9 cellular contexts compared by ENCODE assay signal in the genomic region with DNA sequence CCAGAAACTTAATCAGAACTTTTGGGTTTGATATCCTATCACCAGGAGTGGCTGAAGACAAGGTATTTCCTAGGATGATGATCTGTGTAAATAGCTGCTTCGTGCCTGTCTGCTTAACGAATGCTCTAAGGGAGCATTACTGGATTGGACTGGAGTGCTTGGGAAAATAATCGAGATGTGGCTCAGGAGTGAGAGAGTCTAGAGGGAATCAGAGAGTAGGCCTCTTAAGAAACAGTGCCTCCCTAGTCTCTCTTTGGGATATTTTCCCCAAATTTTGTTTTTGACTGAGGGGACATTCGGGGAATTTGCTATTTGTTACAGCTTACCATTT. TPM values are rescaled to one million over a fixed set of nuclear protein-coding genes. Genes with fewer than 3 reads are reported as not detected.
DNase-seq lines count a peak whose midpoint lies in the region; ATAC-seq and TF ChIP-seq lines count a peak whose summit lies in the region.
"Had no signal": no experiment of that assay in that cellular context is flagged by ENCODE, and none has a peak within 500 bp of the region (broad histone marks: within the 10 kb centered on the region; RNA-seq: fewer than 3 reads in every experiment).

No MANE protein-coding gene starts in this region.

- no peaks in the 10 kb centered on the region for H3K27me3 Mint-ChIP-seq in CD4-positive, alpha-beta T cell
- no peaks in the 10 kb centered on the region for H3K27me3 Mint-ChIP-seq in activated CD4-positive, alpha-beta memory T cell treated with anti-CD3 and anti-CD28 coated beads, Interleukin-2, amount 10 ng/mL, durations not matched to agents 7 days and 5 days

- H3K4me3 ChIP-seq in prostate gland (peak overlapping the region; percentile 60 to 62), H7 (ENCODE audit: insufficient read depth, low read depth, low read length) (no peak overlapping the region)

- ATAC-seq in CD4-positive, alpha-beta T cell (ENCODE audit: poor library complexity) = no peak
- ATAC-seq in HG03342 (IDR thresholded peaks at IDR 0.05; ENCODE audit: unreplicated experiment) = no peak

- peak overlapping the region; percentile 97 for H3K4me3 Mint-ChIP-seq in CD4-positive, alpha-beta T cell
- peak overlapping the region; percentile 97 for H3K4me3 Mint-ChIP-seq in activated CD4-positive, alpha-beta memory T cell treated with anti-CD3 and anti-CD28 coated beads, Interleukin-2, amount 10 ng/mL, durations not matched to agents 7 days and 5 days

- H3K36me3 ChIP-seq in prostate gland = no peaks in the 10 kb centered on the region
- no peaks in the 10 kb centered on the region for H3K36me3 ChIP-seq in H7 (replicated peaks; ENCODE audit: control insufficient read depth, insufficient read depth, low read length)

- peak overlapping the region; percentile 87 for H3K27ac Mint-ChIP-seq in CD4-positive, alpha-beta T cell
- peak overlapping the region; percentile 88 for H3K27ac Mint-ChIP-seq in activated CD4-positive, alpha-beta memory T cell treated with anti-CD3 and anti-CD28 coated beads, Interleukin-2, amount 10 ng/mL, durations not matched to agents 7 days and 5 days

- H3K4me1 ChIP-seq in prostate gland (replicated peaks) = peaks cover 17% of the 10 kb centered on the region

- WGBS in prostate gland = 47% methylated on average over 4 of the region's 4 CpGs

- H3K27ac ChIP-seq in CD4-positive, alpha-beta T cell (ENCODE audit: low read depth, low read length) = peak overlapping the region; percentile 86
- H3K27ac ChIP-seq in prostate gland = peak overlapping the region; percentile 80 to 85

- POLR2A ChIA-PET in CD4-positive, alpha-beta T cell (lab: Charles Lee) = interaction anchor here (0.6 to 7.6 kb wide), 17 partner anchors 8 to 551 kb away, joined by 3 to 51 read pairs (median 4); partner anchors contain the start of genes CCDC82, CEP57, FAM76B and JRKL
- POLR2A ChIA-PET in activated CD4-positive, alpha-beta memory T cell treated with anti-CD3 and anti-CD28 coated beads, Interleukin-2, amount 10 ng/mL, durations not matched to agents 7 days and 5 days (lab: Charles Lee) = interaction anchor here (0.8 to 7.4 kb wide), 18 partner anchors 9 to 551 kb away, joined by 3 to 92 read pairs (median 8); partner anchors contain the start of genes CCDC82, CEP57, FAM76B and JRKL

- CTCF ChIA-PET in CD4-positive, alpha-beta T cell (lab: Charles Lee) = interaction anchor here (0.8 to 4.8 kb wide), 4 partner anchors 30 to 327 kb away, joined by 3 to 80 read pairs (median 16); partner anchors contain the start of genes CCDC82 and JRKL
- CTCF ChIA-PET in activated CD4-positive, alpha-beta memory T cell treated with anti-CD3 and anti-CD28 coated beads, Interleukin-2, amount 10 ng/mL, durations not matched to agents 7 days and 5 days (lab: Charles Lee) = interaction anchor here (0.6 to 8.3 kb wide), 15 partner anchors 9 to 504 kb away, joined by 3 to 146 read pairs (median 6); partner anchors contain the start of genes CCDC82 and JRKL

- peaks cover 58% of the 10 kb centered on the region for H3K4me1 Mint-ChIP-seq in CD4-positive, alpha-beta T cell (ENCODE audit: low read depth)
- H3K4me1 Mint-ChIP-seq in activated CD4-positive, alpha-beta memory T cell treated with anti-CD3 and anti-CD28 coated beads, Interleukin-2, amount 10 ng/mL, durations not matched to agents 7 days and 5 days = peaks cover 46% of the 10 kb centered on the region

- no peak for DNase-seq in CD4-positive, alpha-beta T cell
- DNase-seq in activated CD4-positive, alpha-beta memory T cell treated with anti-CD3 and anti-CD28 coated beads, Interleukin-2, amount 10 ng/mL, durations not matched to agents 7 days and 5 days = no peak
- DNase-seq in fibroblast of peridontal ligament (ENCODE audit: extremely low read depth) (peak; percentile 70), prostate gland (ENCODE audit: low spot score) (no peak), H7 (no peak), NCI-H1694 treated with DMSO at 0.1 percent for 48 hours (lab: John Stamatoyannopoulos, UW) (no peak)
- no peak for DNase-seq in activated CD4-positive, alpha-beta T cell treated with anti-CD3 and anti-CD28 coated beads for 48 hours
- DNase-seq: SHP77 had no signal

- no peak for TF ChIP-seq POLR2A in prostate gland (IDR thresholded peaks at IDR 0.05)

- TF ChIP-seq CTCF in CD4-positive, alpha-beta T cell (IDR thresholded peaks at IDR 0.05) = no peak
- no peak for TF ChIP-seq CTCF in prostate gland (IDR thresholded peaks at IDR 0.05)

- no peaks in the 10 kb centered on the region for H3K27me3 ChIP-seq in CD4-positive, alpha-beta T cell (ENCODE audit: control insufficient read depth, insufficient read depth, low read length)
- H3K27me3 ChIP-seq in prostate gland (replicated peaks; ENCODE audit: insufficient read depth) (no peaks in the 10 kb centered on the region), H7 (ENCODE audit: control insufficient read depth, insufficient read depth, low read length) (0 out of 2 replicates have a peak, but pooled peaks cover 4% of the 10 kb centered on the region)

- H3K36me3 Mint-ChIP-seq in CD4-positive, alpha-beta T cell (ENCODE audit: low read depth) = peaks cover 61% of the 10 kb centered on the region
- peaks cover 30% of the 10 kb centered on the region for H3K36me3 Mint-ChIP-seq in activated CD4-positive, alpha-beta memory T cell treated with anti-CD3 and anti-CD28 coated beads, Interleukin-2, amount 10 ng/mL, durations not matched to agents 7 days and 5 days (ENCODE audit: low read depth)

- H3K9me3 Mint-ChIP-seq in CD4-positive, alpha-beta T cell = no peaks in the 10 kb centered on the region
- no peaks in the 10 kb centered on the region for H3K9me3 Mint-ChIP-seq in activated CD4-positive, alpha-beta memory T cell treated with anti-CD3 and anti-CD28 coated beads, Interleukin-2, amount 10 ng/mL, durations not matched to agents 7 days and 5 days

- intact Hi-C loops in CD4-positive, alpha-beta T cell (cut with DNase I, micrococcal nuclease) = loop anchor here (2.0 to 5.0 kb wide), 10 partner anchors 33 to 503 kb away; partner anchors contain the start of genes CCDC82 (in 1 of the 2) and JRKL (in 1 of the 2)
- intact Hi-C loops in prostate gland (cut with DNase I) = loop anchor here (5.0 kb wide), 3 partner anchors 113 to 493 kb away; no protein-coding TSS in a partner anchor

- no peaks in the 10 kb centered on the region for H3K9me3 ChIP-seq in CD4-positive, alpha-beta T cell (ENCODE audit: control insufficient read depth, low read length)
- H3K9me3 ChIP-seq in prostate gland = no peaks in the 10 kb centered on the region

RNA-seq across cellular contexts. Expression of gene MAML2, which starts 2.5 kb away (rescaled TPM):
- 10 to 100 TPM; 58.8 to 59.8 TPM for total RNA-seq in CD4-positive, alpha-beta T cell
- total RNA-seq in activated CD4-positive, alpha-beta memory T cell treated with anti-CD3 and anti-CD28 coated beads, Interleukin-2, amount 10 ng/mL, durations not matched to agents 7 days and 5 days = 10 to 100 TPM; 19.2 to 19.3 TPM
- 10 to 100 TPM; 28.9 to 30.4 TPM for total RNA-seq in prostate gland
- total RNA-seq in H7 (2014; rRNA removed; shearing (Covaris generic)) = 3.6 and 5.8 TPM in 2 replicates

RNA-seq across cellular contexts. Expression of gene CCDC82, which starts 49.2 kb away (rescaled TPM):
- total RNA-seq in CD4-positive, alpha-beta T cell = 10 to 100 TPM; 23.7 to 24.4 TPM
- 10 to 100 TPM; 31.5 to 32.9 TPM for total RNA-seq in activated CD4-positive, alpha-beta memory T cell treated with anti-CD3 and anti-CD28 coated beads, Interleukin-2, amount 10 ng/mL, durations not matched to agents 7 days and 5 days
- 10 to 100 TPM in 1 of 2 donors, 1 to 10 TPM in 1; 8.5 to 20.3 TPM for total RNA-seq in prostate gland
- 7.4 and 10.0 TPM in 2 replicates for total RNA-seq in H7 (2014; rRNA removed; shearing (Covaris generic))

RNA-seq across cellular contexts. Expression of gene JRKL, which starts 49.3 kb away (rescaled TPM):
- total RNA-seq in CD4-positive, alpha-beta T cell = 1 to 10 TPM; 3.0 to 3.5 TPM
- 10 to 100 TPM; 11.9 to 12.0 TPM for total RNA-seq in activated CD4-positive, alpha-beta memory T cell treated with anti-CD3 and anti-CD28 coated beads, Interleukin-2, amount 10 ng/mL, durations not matched to agents 7 days and 5 days
- 1 to 10 TPM; 5.9 to 9.8 TPM for total RNA-seq in prostate gland
- 3.8 TPM in 2 replicates for total RNA-seq in H7 (2014; rRNA removed; shearing (Covaris generic))
